ENCODE assay signal across 1 cellular context in genomic region chr10:95247200-95247880, GRCh38.
TF ChIP-seq lines count a peak whose summit lies in the region.

No MANE protein-coding gene starts in this region.

TF ChIP-seq in K562, 482 proteins besides CTCF, POLR2A, EP300 and RAD21 (continued from another document):
- no peak for TF ChIP-seq CUX1 (CRISPR knock-in tag; IDR thresholded peaks at IDR 0.05)
- TF ChIP-seq, protein P1, sequence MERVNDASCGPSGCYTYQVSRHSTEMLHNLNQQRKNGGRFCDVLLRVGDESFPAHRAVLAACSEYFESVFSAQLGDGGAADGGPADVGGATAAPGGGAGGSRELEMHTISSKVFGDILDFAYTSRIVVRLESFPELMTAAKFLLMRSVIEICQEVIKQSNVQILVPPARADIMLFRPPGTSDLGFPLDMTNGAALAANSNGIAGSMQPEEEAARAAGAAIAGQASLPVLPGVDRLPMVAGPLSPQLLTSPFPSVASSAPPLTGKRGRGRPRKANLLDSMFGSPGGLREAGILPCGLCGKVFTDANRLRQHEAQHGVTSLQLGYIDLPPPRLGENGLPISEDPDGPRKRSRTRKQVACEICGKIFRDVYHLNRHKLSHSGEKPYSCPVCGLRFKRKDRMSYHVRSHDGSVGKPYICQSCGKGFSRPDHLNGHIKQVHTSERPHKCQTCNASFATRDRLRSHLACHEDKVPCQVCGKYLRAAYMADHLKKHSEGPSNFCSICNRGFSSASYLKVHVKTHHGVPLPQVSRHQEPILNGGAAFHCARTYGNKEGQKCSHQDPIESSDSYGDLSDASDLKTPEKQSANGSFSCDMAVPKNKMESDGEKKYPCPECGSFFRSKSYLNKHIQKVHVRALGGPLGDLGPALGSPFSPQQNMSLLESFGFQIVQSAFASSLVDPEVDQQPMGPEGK (CRISPR knock-in tag; IDR thresholded peaks at IDR 0.05; ENCODE audit: borderline replicate concordance): no peak
